Comparison of ENCODE assay signal across 1 cellular context in the genomic region with DNA sequence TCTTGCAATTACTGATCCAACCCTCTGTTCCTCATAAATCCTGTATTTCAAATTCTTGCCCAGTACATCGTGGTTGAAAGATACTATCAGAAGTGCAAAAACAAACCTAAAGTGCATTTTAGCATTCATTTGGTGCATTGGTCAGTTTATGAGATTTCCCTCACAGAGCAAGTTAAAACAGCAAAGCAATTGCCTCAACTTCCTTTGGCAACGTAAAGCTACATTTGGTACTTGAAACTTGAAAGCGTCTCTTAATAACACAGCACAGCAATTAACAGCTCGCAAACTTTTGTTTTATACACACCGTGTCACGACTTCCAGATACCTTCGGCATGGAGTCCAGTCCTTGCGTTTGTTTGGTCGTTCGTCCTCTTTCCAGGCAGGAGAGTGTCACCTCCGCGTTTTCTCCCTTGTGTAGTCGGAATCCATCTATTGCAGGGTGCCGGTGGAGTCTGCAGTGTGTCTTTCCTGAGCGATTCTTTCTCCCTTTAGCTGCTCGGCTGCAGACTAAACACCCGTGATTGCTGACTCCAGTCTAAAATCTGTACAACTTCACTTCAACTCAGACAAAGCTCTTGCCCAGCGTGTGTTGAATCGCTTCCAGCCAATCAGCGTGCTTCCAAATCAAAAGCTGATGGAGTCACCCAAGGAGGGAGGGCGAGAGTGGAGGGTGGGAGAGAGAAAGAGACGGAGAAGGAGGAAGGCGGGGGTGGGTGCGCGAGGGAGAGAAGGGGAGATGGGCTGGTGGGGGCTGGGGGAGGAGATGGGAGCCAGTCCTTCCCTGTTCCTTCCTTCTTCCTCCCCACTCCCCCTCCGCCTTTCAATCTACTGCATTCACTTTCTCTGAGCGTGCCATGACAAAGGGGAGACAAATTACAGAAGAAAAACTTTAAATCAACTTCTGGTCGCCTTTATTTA.
TF ChIP-seq lines count a peak whose summit lies in the region.

A gene with protein sequence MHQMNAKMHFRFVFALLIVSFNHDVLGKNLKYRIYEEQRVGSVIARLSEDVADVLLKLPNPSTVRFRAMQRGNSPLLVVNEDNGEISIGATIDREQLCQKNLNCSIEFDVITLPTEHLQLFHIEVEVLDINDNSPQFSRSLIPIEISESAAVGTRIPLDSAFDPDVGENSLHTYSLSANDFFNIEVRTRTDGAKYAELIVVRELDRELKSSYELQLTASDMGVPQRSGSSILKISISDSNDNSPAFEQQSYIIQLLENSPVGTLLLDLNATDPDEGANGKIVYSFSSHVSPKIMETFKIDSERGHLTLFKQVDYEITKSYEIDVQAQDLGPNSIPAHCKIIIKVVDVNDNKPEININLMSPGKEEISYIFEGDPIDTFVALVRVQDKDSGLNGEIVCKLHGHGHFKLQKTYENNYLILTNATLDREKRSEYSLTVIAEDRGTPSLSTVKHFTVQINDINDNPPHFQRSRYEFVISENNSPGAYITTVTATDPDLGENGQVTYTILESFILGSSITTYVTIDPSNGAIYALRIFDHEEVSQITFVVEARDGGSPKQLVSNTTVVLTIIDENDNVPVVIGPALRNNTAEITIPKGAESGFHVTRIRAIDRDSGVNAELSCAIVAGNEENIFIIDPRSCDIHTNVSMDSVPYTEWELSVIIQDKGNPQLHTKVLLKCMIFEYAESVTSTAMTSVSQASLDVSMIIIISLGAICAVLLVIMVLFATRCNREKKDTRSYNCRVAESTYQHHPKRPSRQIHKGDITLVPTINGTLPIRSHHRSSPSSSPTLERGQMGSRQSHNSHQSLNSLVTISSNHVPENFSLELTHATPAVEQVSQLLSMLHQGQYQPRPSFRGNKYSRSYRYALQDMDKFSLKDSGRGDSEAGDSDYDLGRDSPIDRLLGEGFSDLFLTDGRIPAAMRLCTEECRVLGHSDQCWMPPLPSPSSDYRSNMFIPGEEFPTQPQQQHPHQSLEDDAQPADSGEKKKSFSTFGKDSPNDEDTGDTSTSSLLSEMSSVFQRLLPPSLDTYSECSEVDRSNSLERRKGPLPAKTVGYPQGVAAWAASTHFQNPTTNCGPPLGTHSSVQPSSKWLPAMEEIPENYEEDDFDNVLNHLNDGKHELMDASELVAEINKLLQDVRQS (minus strand): TSS at position 544 of the 918 bp plus-strand sequence. CDS start 406 bp downstream, at position 138.

TF ChIP-seq in A549, 52 proteins besides CTCF, POLR2A, EP300 and RAD21 (continued from another document):
- TF ChIP-seq FOSL2 (IDR thresholded peaks at IDR 0.05) = no peak
- no peak for TF ChIP-seq FOSL2 (CRISPR knock-in tag; IDR thresholded peaks at IDR 0.05)
- no peak for TF ChIP-seq BHLHE40 (IDR thresholded peaks at IDR 0.05; ENCODE audit: low read depth, low read length)
- no peak for TF ChIP-seq ZFP36 (IDR thresholded peaks at IDR 0.05; ENCODE audit: borderline replicate concordance, partially characterized antibody)
- no peak for TF ChIP-seq HDAC2 (IDR thresholded peaks at IDR 0.05)
- no peak for TF ChIP-seq SMC3 (IDR thresholded peaks at IDR 0.05)
